In genomic region chr1:212503714-212504113, GRCh38 we compare ENCODE assay signal across 20 cellular contexts.
DNase-seq lines count a peak whose midpoint lies in the region; ATAC-seq, FAIRE-seq and TF ChIP-seq lines count a peak whose summit lies in the region.
"Had no signal": no experiment of that assay in that cellular context is flagged by ENCODE, and none has a peak within 500 bp of the region (broad histone marks: within the 10 kb centered on the region; RNA-seq: fewer than 3 reads in every experiment).

No MANE protein-coding gene starts in this region.

- H4K20me1 ChIP-seq in GM12878 (ENCODE audit: control insufficient read depth, insufficient read depth) = no peaks in the 10 kb centered on the region

- POLR2A ChIA-PET in GM12878 (lab: Charles Lee) = no interaction called here

- H3K9me3 Mint-ChIP-seq in activated T-cell treated with anti-CD3 and anti-CD28 coated beads, Interleukin-2, amount 50 U/mL, for 4 hours = no peaks in the 10 kb centered on the region

- TF ChIP-seq POLR2A in GM12878 (IDR thresholded peaks at IDR 0.05; ENCODE audit: low read depth, low read length) = no peak

- no peaks in the 10 kb centered on the region; the same call in 2 of the 3 replicates for H3K9me3 ChIP-seq in GM12878 (replicated peaks; ENCODE audit: control insufficient read depth, insufficient read depth, low read length)
- no peaks in the 10 kb centered on the region for H3K9me3 ChIP-seq in colonic mucosa
- H3K9me3 ChIP-seq: A549 had no signal

- SMC1A ChIA-PET in GM12878 (lab: Charles Lee; ENCODE audit: uncharacterized antibody, unreplicated experiment) = interaction anchor here (1.3 to 3.5 kb wide), 3 partner anchors 26 to 277 kb away, joined by 3 to 15 read pairs (median 3); no protein-coding TSS in a partner anchor

- H3K4me3 Mint-ChIP-seq in activated T-cell treated with anti-CD3 and anti-CD28 coated beads, Interleukin-2, amount 50 U/mL, for 4 hours = no peak overlapping the region
- H3K4me3 Mint-ChIP-seq: T-cell had no signal

- intact Hi-C loops in GM12878 (cut with micrococcal nuclease; ENCODE audit: unreplicated experiment) = no loop called here
- intact Hi-C loops in left cardiac atrium (cut with DNase I) = no loop called here
- intact Hi-C loops in colonic mucosa (cut with DNase I) = no loop called here

- in situ Hi-C loops in GM12878 (cut with MboI) = no loop called here

- no peak overlapping the region for H2AFZ ChIP-seq in GM12878 (ENCODE audit: control insufficient read depth, low read depth, low read length)

- H3K36me3 ChIP-seq in GM12878 (ENCODE audit: control insufficient read depth in 2 of 2, insufficient read depth in 2 of 2, low read length in 1 of 2) = no peaks in the 10 kb centered on the region
- no peaks in the 10 kb centered on the region for H3K36me3 ChIP-seq in colonic mucosa

- no peak overlapping the region for H3K4me2 ChIP-seq in GM12878 (ENCODE audit: control insufficient read depth, insufficient read depth)
- H3K4me2 ChIP-seq: A549 had no signal

- TF ChIP-seq CTCF in GM12878 (IDR thresholded peaks at IDR 0.05 in 2 of 3, conservative IDR thresholded peaks at IDR 0.05 in 1 of 3; ENCODE audit: control insufficient read depth in 2 of 3, extremely low read depth in 1 of 3, insufficient read depth in 1 of 3, low read depth in 3 of 3, low read length in 3 of 3) = no peak
- TF ChIP-seq CTCF in colonic mucosa (IDR thresholded peaks at IDR 0.05) = no peak

- H3K9ac ChIP-seq in GM12878 (ENCODE audit: control insufficient read depth, insufficient read depth, low read length) (no peak overlapping the region), colonic mucosa (ENCODE audit: low read depth in 2 of 2, low read length in 2 of 2) (no peak overlapping the region)

- no peaks in the 10 kb centered on the region for H3K79me2 ChIP-seq in GM12878 (ENCODE audit: control insufficient read depth, insufficient read depth, low read length)

- RAD21 ChIA-PET in GM12878 (lab: Charles Lee; ENCODE audit: unreplicated experiment) = no interaction called here

- peak; percentile 28 to 40 for ATAC-seq in activated T-cell treated with anti-CD3 and anti-CD28 coated beads, Interleukin-2, amount 50 U/mL, for 4 hours
- ATAC-seq in GM12878 (peak; percentile 54), left cardiac atrium (no peak)
- ATAC-seq: SK-N-SH treated with all-trans-retinoic acid at 6 μM for 48 hours, T-cell had no signal

- H3K4me1 Mint-ChIP-seq in activated T-cell treated with anti-CD3 and anti-CD28 coated beads, Interleukin-2, amount 50 U/mL, for 4 hours (ENCODE audit: low read depth) = no peaks in the 10 kb centered on the region
- H3K4me1 Mint-ChIP-seq: T-cell had no signal

- WGBS in GM12878 (ENCODE audit: insufficient coverage, insufficient replicate concordance, low lambda C conversion rate, missing lambda C conversion rate) = 83% methylated on average over 3 of the region's 3 CpGs

- H3K27me3 Mint-ChIP-seq in activated T-cell treated with anti-CD3 and anti-CD28 coated beads, Interleukin-2, amount 50 U/mL, for 4 hours (ENCODE audit: low read depth) = peaks cover 9% of the 10 kb centered on the region

- H3K4me1 ChIP-seq in GM12878 (ENCODE audit: control insufficient read depth, insufficient read depth, low read length) (peaks cover 5% of the 10 kb centered on the region), colonic mucosa (no peaks in the 10 kb centered on the region)

- TF ChIP-seq EP300 in GM12878 (IDR thresholded peaks at IDR 0.05; ENCODE audit: borderline replicate concordance in 1 of 2, control insufficient read depth in 1 of 2, low read depth in 2 of 2, low read length in 2 of 2) = no peak

- no peak for DNase-seq in activated T-cell treated with anti-CD3 and anti-CD28 coated beads, Interleukin-2, amount 50 U/mL, for 4 hours
- no peak for DNase-seq in activated T-cell treated with anti-CD3 and anti-CD28 coated beads, Interleukin-2, amount 50 U/mL, for 1 hour
- peak; percentile 24 for DNase-seq in OCI-M1 (lab: John Stamatoyannopoulos, UW)
- no peak for DNase-seq in GM12878 (ENCODE audit: low read depth, low spot score)
- DNase-seq in LoVo (ENCODE audit: low spot score) = no peak
- DNase-seq in left cardiac atrium = no peak
- DNase-seq in colonic mucosa = no peak
- DNase-seq: C1 segment of cervical spinal cord, KBM-7, MV-4-11, NCI-H1417 treated with DMSO at 0.1 percent for 48 hours, NCI-H2029, NCI-H2171, NCI-H526, RPMI8226, SIG-M5, T-cell had no signal

- no peak overlapping the region for H3K27ac ChIP-seq in GM12878 (ENCODE audit: control insufficient read depth, insufficient read depth)
- no peak overlapping the region for H3K27ac ChIP-seq in colonic mucosa

- FAIRE-seq in GM12878 (lab: Jason Lieb, UNC) = no peak
- FAIRE-seq: A549, G401.6 had no signal

- no peak for TF ChIP-seq RAD21 in GM12878 (IDR thresholded peaks at IDR 0.05; ENCODE audit: insufficient read depth, low read depth, low read length)

- H3K36me3 Mint-ChIP-seq in activated T-cell treated with anti-CD3 and anti-CD28 coated beads, Interleukin-2, amount 50 U/mL, for 4 hours (ENCODE audit: insufficient read depth) = no peaks in the 10 kb centered on the region
- H3K36me3 Mint-ChIP-seq: T-cell had no signal

- no peak overlapping the region for H3K4me3 ChIP-seq in GM12878
- no peak overlapping the region for H3K4me3 ChIP-seq in colonic mucosa
- H3K4me3 ChIP-seq: A549 had no signal

- BruUV-seq in GM12878 (replicated peaks; lab: Mats Ljungman, UMichigan) = no TSS peak

- H3K27me3 ChIP-seq in GM12878 (replicated peaks in 1 of 2; ENCODE audit: control insufficient read depth in 2 of 2, insufficient read depth in 2 of 2, low read length in 1 of 2) (no peaks in the 10 kb centered on the region; a peak in 1 of 4 replicates), colonic mucosa (no peaks in the 10 kb centered on the region)

- CTCF ChIA-PET in GM12878 (lab: Yijun Ruan, JAX) = no interaction called here

TF ChIP-seq in GM12878, 131 proteins besides CTCF, POLR2A, EP300 and RAD21 (continues in another document):
- TF ChIP-seq IKZF1 (conservative IDR thresholded peaks at IDR 0.05) (no peak), NR2C1 (IDR thresholded peaks at IDR 0.05) (no peak), CEBPB (IDR thresholded peaks at IDR 0.05; ENCODE audit: borderline replicate concordance in 1 of 2, low read depth in 2 of 2, low read length in 2 of 2) (no peak), ZNF217 (IDR thresholded peaks at IDR 0.05) (no peak), KLF5 (IDR thresholded peaks at IDR 0.05; ENCODE audit: partially characterized antibody) (no peak), WRNIP1 (IDR thresholded peaks at IDR 0.05; ENCODE audit: borderline replicate concordance, low read depth, low read length) (no peak)
- TF ChIP-seq, protein P1, sequence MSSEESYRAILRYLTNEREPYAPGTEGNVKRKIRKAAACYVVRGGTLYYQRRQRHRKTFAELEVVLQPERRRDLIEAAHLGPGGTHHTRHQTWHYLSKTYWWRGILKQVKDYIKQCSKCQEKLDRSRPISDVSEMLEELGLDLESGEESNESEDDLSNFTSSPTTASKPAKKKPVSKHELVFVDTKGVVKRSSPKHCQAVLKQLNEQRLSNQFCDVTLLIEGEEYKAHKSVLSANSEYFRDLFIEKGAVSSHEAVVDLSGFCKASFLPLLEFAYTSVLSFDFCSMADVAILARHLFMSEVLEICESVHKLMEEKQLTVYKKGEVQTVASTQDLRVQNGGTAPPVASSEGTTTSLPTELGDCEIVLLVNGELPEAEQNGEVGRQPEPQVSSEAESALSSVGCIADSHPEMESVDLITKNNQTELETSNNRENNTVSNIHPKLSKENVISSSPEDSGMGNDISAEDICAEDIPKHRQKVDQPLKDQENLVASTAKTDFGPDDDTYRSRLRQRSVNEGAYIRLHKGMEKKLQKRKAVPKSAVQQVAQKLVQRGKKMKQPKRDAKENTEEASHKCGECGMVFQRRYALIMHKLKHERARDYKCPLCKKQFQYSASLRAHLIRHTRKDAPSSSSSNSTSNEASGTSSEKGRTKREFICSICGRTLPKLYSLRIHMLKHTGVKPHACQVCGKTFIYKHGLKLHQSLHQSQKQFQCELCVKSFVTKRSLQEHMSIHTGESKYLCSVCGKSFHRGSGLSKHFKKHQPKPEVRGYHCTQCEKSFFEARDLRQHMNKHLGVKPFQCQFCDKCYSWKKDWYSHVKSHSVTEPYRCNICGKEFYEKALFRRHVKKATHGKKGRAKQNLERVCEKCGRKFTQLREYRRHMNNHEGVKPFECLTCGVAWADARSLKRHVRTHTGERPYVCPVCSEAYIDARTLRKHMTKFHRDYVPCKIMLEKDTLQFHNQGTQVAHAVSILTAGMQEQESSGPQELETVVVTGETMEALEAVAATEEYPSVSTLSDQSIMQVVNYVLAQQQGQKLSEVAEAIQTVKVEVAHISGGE (CRISPR knock-in tag; IDR thresholded peaks at IDR 0.05) = no peak
- TF ChIP-seq, protein P2, sequence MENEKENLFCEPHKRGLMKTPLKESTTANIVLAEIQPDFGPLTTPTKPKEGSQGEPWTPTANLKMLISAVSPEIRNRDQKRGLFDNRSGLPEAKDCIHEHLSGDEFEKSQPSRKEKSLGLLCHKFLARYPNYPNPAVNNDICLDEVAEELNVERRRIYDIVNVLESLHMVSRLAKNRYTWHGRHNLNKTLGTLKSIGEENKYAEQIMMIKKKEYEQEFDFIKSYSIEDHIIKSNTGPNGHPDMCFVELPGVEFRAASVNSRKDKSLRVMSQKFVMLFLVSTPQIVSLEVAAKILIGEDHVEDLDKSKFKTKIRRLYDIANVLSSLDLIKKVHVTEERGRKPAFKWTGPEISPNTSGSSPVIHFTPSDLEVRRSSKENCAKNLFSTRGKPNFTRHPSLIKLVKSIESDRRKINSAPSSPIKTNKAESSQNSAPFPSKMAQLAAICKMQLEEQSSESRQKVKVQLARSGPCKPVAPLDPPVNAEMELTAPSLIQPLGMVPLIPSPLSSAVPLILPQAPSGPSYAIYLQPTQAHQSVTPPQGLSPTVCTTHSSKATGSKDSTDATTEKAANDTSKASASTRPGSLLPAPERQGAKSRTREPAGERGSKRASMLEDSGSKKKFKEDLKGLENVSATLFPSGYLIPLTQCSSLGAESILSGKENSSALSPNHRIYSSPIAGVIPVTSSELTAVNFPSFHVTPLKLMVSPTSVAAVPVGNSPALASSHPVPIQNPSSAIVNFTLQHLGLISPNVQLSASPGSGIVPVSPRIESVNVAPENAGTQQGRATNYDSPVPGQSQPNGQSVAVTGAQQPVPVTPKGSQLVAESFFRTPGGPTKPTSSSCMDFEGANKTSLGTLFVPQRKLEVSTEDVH (IDR thresholded peaks at IDR 0.05; ENCODE audit: low read depth, partially characterized antibody) = no peak

Comparison
In these comparisons a context has a peak if more than half of its experiments do, and no peak if none do; other contexts are left out.
1. ATAC-seq: peak in activated T-cell treated with anti-CD3 and anti-CD28 coated beads, Interleukin-2, amount 50 U/mL, for 4 hours (2 of 2) and GM12878 (single experiment); none in left cardiac atrium (0 of 2).